Comparison of ENCODE assay signal across 22 cellular contexts in genomic region chr22:31447337-31447736, GRCh38.
"Had no signal": no experiment of that assay in that cellular context is flagged by ENCODE, and none has a peak within 500 bp of the region (broad histone marks: within the 10 kb centered on the region; RNA-seq: fewer than 3 reads in every experiment).

No MANE protein-coding gene starts in this region.

- H3K4me3 ChIP-seq: ovary, smooth muscle cell, thoracic aorta had no signal

- H3K4me1 ChIP-seq: foreskin keratinocyte had no signal

- H3K27me3 ChIP-seq: foreskin keratinocyte, neutrophil, ovary had no signal

- H3K9me3 ChIP-seq: neutrophil, ovary, thoracic aorta had no signal

- ATAC-seq: activated CD4-positive, CD25-positive, alpha-beta regulatory T cell treated with anti-CD3 and anti-CD28 coated beads, Interleukin-2, amount 50 U/mL, for 24 hours; activated CD8-positive, alpha-beta T cell treated with anti-CD3 and anti-CD28 coated beads for 36 hours; foreskin keratinocyte; natural killer cell treated with Interleukin-12 subunit alpha and Interleukin-12 subunit beta and Interleukin-15 and Interleukin-18, amount 100 ng/mL, for 72 hours; sciatic nerve; SK-N-SH treated with all-trans-retinoic acid at 6 μM for 48 hours; stimulated activated naive B cell treated with anti-CD40 and anti-IgM and Interleukin-4, amounts not matched to agents 10 μg/mL and 1 μg/mL and 100 μg/mL, for 72 hours had no signal

- DNase-seq: activated CD4-positive, alpha-beta T cell treated with anti-CD3 and anti-CD28 coated beads, Interleukin-2, amount 10 ng/mL, durations not matched to agents 24 days and 14 days; activated CD8-positive, alpha-beta T cell treated with anti-CD3 and anti-CD28 coated beads for 36 hours; activated gamma-delta T cell treated with Interleukin-2 at 50 U/mL for 16 hours; activated T-cell treated with anti-CD3 and anti-CD28 coated beads, Interleukin-2, amount 50 U/mL, for 1 hour; amygdala; effector CD4-positive, alpha-beta T cell; erythroblast; foreskin keratinocyte; hippocampal formation; ovary; stimulated activated CD4-positive, alpha-beta T cell treated with anti-CD3 and anti-CD28 coated beads, Interleukin-15, amount 100 ng/mL, for 24 hours; stimulated activated CD4-positive, alpha-beta T cell treated with anti-CD3 and anti-CD28 coated beads, Interleukin-2, amount 100 ng/mL, for 48 hours; stimulated activated CD8-positive, alpha-beta memory T cell treated with anti-CD3 and anti-CD28 coated beads, Interleukin-4, amount 100 ng/mL, for 48 hours; stimulated activated naive B cell treated with anti-CD40 and anti-IgM and Interleukin-4, amounts not matched to agents 10 μg/mL and 1 μg/mL and 100 μg/mL, for 72 hours had no signal

- H3K36me3 ChIP-seq: ovary had no signal

- H3K4me2 ChIP-seq: smooth muscle cell had no signal

- H3K27ac ChIP-seq: foreskin keratinocyte, neutrophil, ovary, thoracic aorta, VCaP had no signal
